8 cellular contexts compared by ENCODE assay signal in genomic region chr11:64185323-64186204, GRCh38. TPM values are rescaled to one million over a fixed set of nuclear protein-coding genes. Genes with fewer than 3 reads are reported as not detected.
DNase-seq lines count a peak whose midpoint lies in the region; ATAC-seq and TF ChIP-seq lines count a peak whose summit lies in the region.

STIP1 (plus strand) TSS chr11:64186171; CDS start chr11:64186262, 91 bp downstream.

- ATAC-seq in HG02759 (IDR thresholded peaks at IDR 0.05; ENCODE audit: unreplicated experiment): peak; percentile 86
- ATAC-seq in Right ventricle myocardium superior (ENCODE audit: poor library complexity): peak; percentile 89

- H3K9me3 ChIP-seq in parathyroid adenoma (ENCODE audit: control insufficient read depth, low read length): no peaks in the 10 kb centered on the region
- no peaks in the 10 kb centered on the region for H3K9me3 ChIP-seq in tibial nerve

- H3K4me2 ChIP-seq in parathyroid adenoma (ENCODE audit: low read length): peak within 1 kb of the TSS; percentile 83

- no peaks in the 10 kb centered on the region for H3K27me3 ChIP-seq in parathyroid adenoma (ENCODE audit: control insufficient read depth, insufficient read depth, low read length)
- H3K27me3 ChIP-seq in tibial nerve: no peaks in the 10 kb centered on the region

- TF ChIP-seq EP300 in tibial nerve (IDR thresholded peaks at IDR 0.05): peak; percentile 71 to 99

- WGBS in tibial nerve, 2 donors: 0 to 1% methylated on average over 36 to 55 of the region's 72 CpGs

- H3K4me1 ChIP-seq in parathyroid adenoma: peaks cover 4% of the 10 kb centered on the region
- H3K4me1 ChIP-seq in tibial nerve: peaks cover 0 to 46% (median 36%) of the 10 kb centered on the region in 4 donors

- no peak within 1 kb of the TSS for H3K9ac ChIP-seq in parathyroid adenoma

- H2AFZ ChIP-seq in parathyroid adenoma: peak within 1 kb of the TSS; percentile 81

- H3K79me2 ChIP-seq in parathyroid adenoma: peaks cover 3% of the 10 kb centered on the region

- TF ChIP-seq CTCF in GM12873 (IDR thresholded peaks at IDR 0.05; ENCODE audit: insufficient read depth, low read depth, low read length, missing control alignments) (peak; percentile 52), parathyroid adenoma (IDR thresholded peaks at IDR 0.05) (peak; percentile 35), tibial nerve (IDR thresholded peaks at IDR 0.05) (peak; percentile 30 to 81 (median 42))

- intact Hi-C loops in Right ventricle myocardium superior (cut with DNase I): no loop called here

- peak within 1 kb of the TSS; percentile 75 for H3K27ac ChIP-seq in parathyroid adenoma
- H3K27ac ChIP-seq in tibial nerve: peak within 1 kb of the TSS; percentile 90 to 99 (median 95)

- H3K4me3 ChIP-seq in parathyroid adenoma (ENCODE audit: low read depth, low read length) (peak within 1 kb of the TSS; percentile 85), tibial nerve (peak within 1 kb of the TSS; percentile 51 to 77 (median 70))

- H3K36me3 ChIP-seq in parathyroid adenoma (ENCODE audit: control insufficient read depth, insufficient read depth, low read length): no peaks in the 10 kb centered on the region
- no peaks in the 10 kb centered on the region for H3K36me3 ChIP-seq in tibial nerve

- TF ChIP-seq POLR2A in tibial nerve (IDR thresholded peaks at IDR 0.05): peak; percentile 99

- DNase-seq in NCI-H1417 (lab: John Stamatoyannopoulos, UW): peak; percentile 100
- DNase-seq in SW 1271 (lab: John Stamatoyannopoulos, UW): peak; percentile 98 to 100
- DNase-seq in activated naive CD8-positive, alpha-beta T cell treated with anti-CD3 and anti-CD28 coated beads, Interleukin-2, amount 50 U/mL, for 16 hours (ENCODE audit: low read depth, low spot score): peak; percentile 95
- peak; percentile 99 for DNase-seq in Right ventricle myocardium superior
- DNase-seq in tibial nerve (ENCODE audit: low spot score in 2 of 2): peak; percentile 98 to 99

RNA-seq across cellular contexts. Expression of gene STIP1, which starts in this region (rescaled TPM):
- total RNA-seq in Right ventricle myocardium superior (116 TPM), tibial nerve (100 to 1,000 TPM in 1 of 4 donors, 10 to 100 TPM in 3; 53.3 to 109 (median 79.8) TPM)

Comparison
In these comparisons a context has a peak if more than half of its experiments do, and no peak if none do; other contexts are left out.
1. Peak in every context shown above with its lines: DNase-seq, ATAC-seq, H3K4me3 ChIP-seq and H3K27ac ChIP-seq.